Comparison of ENCODE assay signal across 8 cellular contexts in genomic region chr7:22109761-22110160, GRCh38.
A peak's percentile ranks its signal among the peaks of the same experiment; 100 is the strongest.
DNase-seq lines count a peak whose midpoint lies in the region; ATAC-seq and TF ChIP-seq lines count a peak whose summit lies in the region.

No MANE protein-coding gene starts in this region.

- H3K4me3 Mint-ChIP-seq in activated T-cell treated with anti-CD3 and anti-CD28 coated beads, Interleukin-2, amount 50 U/mL, for 24 hours: no peak overlapping the region

- H3K79me2 ChIP-seq in smooth muscle cell (ENCODE audit: low read depth): no peaks in the 10 kb centered on the region

- no peaks in the 10 kb centered on the region for H4K20me1 ChIP-seq in smooth muscle cell (ENCODE audit: low read depth)

- H3K36me3 Mint-ChIP-seq in activated T-cell treated with anti-CD3 and anti-CD28 coated beads, Interleukin-2, amount 50 U/mL, for 24 hours (ENCODE audit: low read depth): no peaks in the 10 kb centered on the region

- no peak overlapping the region for H3K4me3 ChIP-seq in fibroblast of the aortic adventitia (ENCODE audit: low read depth, low read length)
- H3K4me3 ChIP-seq in smooth muscle cell: no peak overlapping the region

- H3K27me3 Mint-ChIP-seq in activated T-cell treated with anti-CD3 and anti-CD28 coated beads, Interleukin-2, amount 50 U/mL, for 24 hours: peaks cover 15% of the 10 kb centered on the region

- H3K4me1 Mint-ChIP-seq in activated T-cell treated with anti-CD3 and anti-CD28 coated beads, Interleukin-2, amount 50 U/mL, for 24 hours (ENCODE audit: low read depth): no peaks in the 10 kb centered on the region

- H3K36me3 ChIP-seq in smooth muscle cell (ENCODE audit: low read depth): no peaks in the 10 kb centered on the region

- WGBS in smooth muscle cell (ENCODE audit: low lambda C conversion rate): 71% methylated on average over 7 of the region's 7 CpGs

- DNase-seq in activated T-cell treated with anti-CD3 and anti-CD28 coated beads for 48 hours (ENCODE audit: low read depth): peak; percentile 13
- no peak for DNase-seq in activated T-cell treated with anti-CD3 and anti-CD28 coated beads, Interleukin-2, amount 50 U/mL, for 24 hours
- peak; percentile 81 for DNase-seq in SK-MEL-5 (ENCODE audit: low read depth, low spot score)
- DNase-seq in fibroblast of the aortic adventitia (ENCODE audit: low read depth): peak; percentile 53
- DNase-seq in smooth muscle cell (lab: John Stamatoyannopoulos, UW; ENCODE audit: unreplicated experiment): no peak
- no peak for DNase-seq in central memory CD4-positive, alpha-beta T cell

- no peak for ATAC-seq in HG02885 (IDR thresholded peaks at IDR 0.05; ENCODE audit: poor library complexity, unreplicated experiment)
- no peak for ATAC-seq in HG03432 (IDR thresholded peaks at IDR 0.05; ENCODE audit: unreplicated experiment)

- H3K9me3 ChIP-seq in smooth muscle cell (replicated peaks; ENCODE audit: low read depth): no peaks in the 10 kb centered on the region

- no peak overlapping the region for H3K9ac ChIP-seq in smooth muscle cell (ENCODE audit: low read depth)

- no peak overlapping the region for H2AFZ ChIP-seq in smooth muscle cell (ENCODE audit: low read depth)

- no peaks in the 10 kb centered on the region for H3K4me1 ChIP-seq in smooth muscle cell (ENCODE audit: low read depth)

- TF ChIP-seq CTCF in fibroblast of the aortic adventitia (IDR thresholded peaks at IDR 0.05; ENCODE audit: insufficient read depth, low read length) (peak; percentile 48), smooth muscle cell (IDR thresholded peaks at IDR 0.05; ENCODE audit: borderline replicate concordance, insufficient read depth, poor library complexity, severe bottlenecking) (peak; percentile 44)

- H3K27ac Mint-ChIP-seq in activated T-cell treated with anti-CD3 and anti-CD28 coated beads, Interleukin-2, amount 50 U/mL, for 24 hours: no peak overlapping the region

- no peaks in the 10 kb centered on the region for H3K27me3 ChIP-seq in smooth muscle cell (ENCODE audit: low read depth)

- no peak overlapping the region for H3K4me2 ChIP-seq in smooth muscle cell

- in situ Hi-C loops in SK-MEL-5 (cut with HindIII; ENCODE audit: low pct_unique_long_range_greater_than_20kb, low sequenced_read_pairs): loop anchor here (25.0 kb wide), 1 partner anchor 353 kb away; no protein-coding TSS in a partner anchor

- no peak overlapping the region for H3K27ac ChIP-seq in smooth muscle cell (ENCODE audit: low read depth)

- H3K9me3 Mint-ChIP-seq in activated T-cell treated with anti-CD3 and anti-CD28 coated beads, Interleukin-2, amount 50 U/mL, for 24 hours: no peaks in the 10 kb centered on the region

- H3F3A ChIP-seq in smooth muscle cell (ENCODE audit: low read depth): no peaks in the 10 kb centered on the region

Comparison
In these comparisons a context has a peak if more than half of its experiments do, and no peak if none do; other contexts are left out.
1. DNase-seq: peak in activated T-cell treated with anti-CD3 and anti-CD28 coated beads for 48 hours (single experiment), SK-MEL-5 (single experiment) and fibroblast of the aortic adventitia (single experiment); none in activated T-cell treated with anti-CD3 and anti-CD28 coated beads, Interleukin-2, amount 50 U/mL, for 24 hours (single experiment), smooth muscle cell (single experiment) and central memory CD4-positive, alpha-beta T cell (single experiment).